8 cellular contexts compared by ENCODE assay signal in genomic region chr1:151166506-151166956, GRCh38. TPM values are rescaled to one million over a fixed set of nuclear protein-coding genes. Genes with fewer than 3 reads are reported as not detected.
DNase-seq lines count a peak whose midpoint lies in the region; ATAC-seq, FAIRE-seq and TF ChIP-seq lines count a peak whose summit lies in the region.

No MANE protein-coding gene starts in this region.

- no peak for TF ChIP-seq CTCF in RWPE2 (IDR thresholded peaks at IDR 0.05; ENCODE audit: poor library complexity, severe bottlenecking)
- TF ChIP-seq CTCF in endothelial cell of umbilical vein (IDR thresholded peaks at IDR 0.05; ENCODE audit: extremely low read depth in 1 of 2, insufficient read depth in 1 of 2, low read depth in 1 of 2, low read length in 2 of 2) = no peak

- peaks cover 51% of the 10 kb centered on the region for H3K4me1 Mint-ChIP-seq in stimulated activated naive CD8-positive, alpha-beta T cell treated with anti-CD3 and anti-CD28 coated beads, Interleukin-15, Interleukin-2, amounts not matched to agents 100 ng/mL and 50 ng/mL, for 24 hours (ENCODE audit: low read depth)
- peaks cover 38 to 42% of the 10 kb centered on the region in 2 donors for H3K4me1 Mint-ChIP-seq in natural killer cell treated with Interleukin-12 subunit alpha and Interleukin-12 subunit beta and Interleukin-15 and Interleukin-18, amount 100 ng/mL, for 72 hours (ENCODE audit: low read depth in 2 of 2)

- H3K27ac ChIP-seq in RWPE2 (ENCODE audit: poor library complexity, severe bottlenecking) = peak overlapping the region; percentile 53
- peak overlapping the region; percentile 65 for H3K27ac ChIP-seq in endothelial cell of umbilical vein (ENCODE audit: insufficient read depth, low read depth, low read length)

- POLR2A ChIA-PET in endothelial cell of umbilical vein (lab: Charles Lee) = interaction anchor here (0.7 kb wide), 2 partner anchors 115 to 174 kb away, joined by 3 to 4 read pairs; no protein-coding TSS in a partner anchor

- H3K9me1 ChIP-seq in endothelial cell of umbilical vein (replicated peaks; ENCODE audit: control insufficient read depth, extremely low read depth, insufficient read depth, low read length) = no peaks in the 10 kb centered on the region

- peak; percentile 52 for FAIRE-seq in endothelial cell of umbilical vein (lab: Jason Lieb, UNC)

- H3K36me3 ChIP-seq in RWPE2 (ENCODE audit: low read depth) (peaks cover 23% of the 10 kb centered on the region), endothelial cell of umbilical vein (ENCODE audit: control insufficient read depth in 2 of 2, extremely low read depth in 1 of 2, insufficient read depth in 2 of 2, low read length in 2 of 2) (peaks cover 0 to 16% of the 10 kb centered on the region in 2 experiments)

- H3K36me3 Mint-ChIP-seq in stimulated activated naive CD8-positive, alpha-beta T cell treated with anti-CD3 and anti-CD28 coated beads, Interleukin-15, Interleukin-2, amounts not matched to agents 100 ng/mL and 50 ng/mL, for 24 hours (ENCODE audit: low read depth) = peaks cover 59% of the 10 kb centered on the region
- H3K36me3 Mint-ChIP-seq in natural killer cell treated with Interleukin-12 subunit alpha and Interleukin-12 subunit beta and Interleukin-15 and Interleukin-18, amount 100 ng/mL, for 72 hours = peaks cover 18% of the 10 kb centered on the region

- CTCF ChIA-PET in endothelial cell of umbilical vein (lab: Charles Lee) = interaction anchor here (1.1 to 1.4 kb wide), 3 partner anchors 23 to 142 kb away, joined by 3 to 6 read pairs (median 4); partner anchors contain the start of gene VPS72

- H3K27me3 Mint-ChIP-seq in stimulated activated naive CD8-positive, alpha-beta T cell treated with anti-CD3 and anti-CD28 coated beads, Interleukin-15, Interleukin-2, amounts not matched to agents 100 ng/mL and 50 ng/mL, for 24 hours = no peaks in the 10 kb centered on the region
- H3K27me3 Mint-ChIP-seq in natural killer cell treated with Interleukin-12 subunit alpha and Interleukin-12 subunit beta and Interleukin-15 and Interleukin-18, amount 100 ng/mL, for 72 hours = no peaks in the 10 kb centered on the region

- no peak for DNase-seq in stimulated activated naive CD8-positive, alpha-beta T cell treated with anti-CD3 and anti-CD28 coated beads, Interleukin-15, Interleukin-2, amounts not matched to agents 100 U/mL and 50 U/mL, for 24 hours
- DNase-seq in RWPE2 (ENCODE audit: low spot score) = no peak
- DNase-seq in endothelial cell of umbilical vein (ENCODE audit: low read depth, low spot score) = no peak
- DNase-seq in natural killer cell treated with Interleukin-12 subunit alpha and Interleukin-12 subunit beta and Interleukin-15 and Interleukin-18, amount 100 ng/mL, for 72 hours (ENCODE audit: low spot score) = no peak
- DNase-seq in NCI-H2029 (lab: John Stamatoyannopoulos, UW) = no peak
- DNase-seq in NCI-H1417 treated with DMSO at 0.1 percent for 48 hours (lab: John Stamatoyannopoulos, UW) = no peak
- no peak for DNase-seq in stimulated activated CD4-positive, alpha-beta T cell treated with anti-CD3 and anti-CD28 coated beads, Interleukin-4, amount 100 ng/mL, for 1 hour

- intact Hi-C loops in endothelial cell of umbilical vein (cut with micrococcal nuclease) = loop anchor here (1.0 kb wide), 3 partner anchors 32 to 158 kb away; partner anchors contain the start of genes PIP5K1A and PRUNE1

- H3K4me2 ChIP-seq in endothelial cell of umbilical vein (ENCODE audit: insufficient read depth, low read length) = peak overlapping the region; percentile 54

- peak overlapping the region; percentile 98 for H3K27ac Mint-ChIP-seq in stimulated activated naive CD8-positive, alpha-beta T cell treated with anti-CD3 and anti-CD28 coated beads, Interleukin-15, Interleukin-2, amounts not matched to agents 100 ng/mL and 50 ng/mL, for 24 hours
- peak overlapping the region; percentile 85 to 92 for H3K27ac Mint-ChIP-seq in natural killer cell treated with Interleukin-12 subunit alpha and Interleukin-12 subunit beta and Interleukin-15 and Interleukin-18, amount 100 ng/mL, for 72 hours

- H2AFZ ChIP-seq in endothelial cell of umbilical vein (ENCODE audit: low read depth, low read length) = peak overlapping the region; percentile 63

- H4K20me1 ChIP-seq in endothelial cell of umbilical vein (replicated peaks; ENCODE audit: control insufficient read depth, extremely low read depth, insufficient read depth, low read length) = no peaks in the 10 kb centered on the region

- no peaks in the 10 kb centered on the region for H3K9me3 ChIP-seq in RWPE2 (ENCODE audit: severe bottlenecking)
- no peaks in the 10 kb centered on the region for H3K9me3 ChIP-seq in endothelial cell of umbilical vein (replicated peaks; ENCODE audit: control insufficient read depth, insufficient read depth, low read length)

- TF ChIP-seq POLR2A in endothelial cell of umbilical vein (IDR thresholded peaks at IDR 0.05; ENCODE audit: low read depth, low read length) = no peak

- H3K79me2 ChIP-seq in endothelial cell of umbilical vein (ENCODE audit: control insufficient read depth, insufficient read depth, low read length) = peaks cover 21% of the 10 kb centered on the region

- dilution Hi-C loops in endothelial cell of umbilical vein (cut with MboI; ENCODE audit: extremely low pct_ligation_motif_present, low sequenced_read_pairs) = no loop called here

- H3K27me3 ChIP-seq in RWPE2 (ENCODE audit: insufficient read depth, poor library complexity, severe bottlenecking) (no peaks in the 10 kb centered on the region), endothelial cell of umbilical vein (ENCODE audit: control insufficient read depth in 2 of 2, insufficient read depth in 2 of 2, low read length in 2 of 2) (no peaks in the 10 kb centered on the region)

- peak overlapping the region; percentile 95 for H3K4me3 Mint-ChIP-seq in stimulated activated naive CD8-positive, alpha-beta T cell treated with anti-CD3 and anti-CD28 coated beads, Interleukin-15, Interleukin-2, amounts not matched to agents 100 ng/mL and 50 ng/mL, for 24 hours
- H3K4me3 Mint-ChIP-seq in natural killer cell treated with Interleukin-12 subunit alpha and Interleukin-12 subunit beta and Interleukin-15 and Interleukin-18, amount 100 ng/mL, for 72 hours = peak overlapping the region; percentile 94

- H3K4me1 ChIP-seq in RWPE2 (ENCODE audit: insufficient read depth, poor library complexity, severe bottlenecking) (peaks cover 6% of the 10 kb centered on the region), endothelial cell of umbilical vein (ENCODE audit: control insufficient read depth, extremely low read depth, insufficient read depth, low read length) (peaks cover 19% of the 10 kb centered on the region)

- H3K9me3 Mint-ChIP-seq in stimulated activated naive CD8-positive, alpha-beta T cell treated with anti-CD3 and anti-CD28 coated beads, Interleukin-15, Interleukin-2, amounts not matched to agents 100 ng/mL and 50 ng/mL, for 24 hours = no peaks in the 10 kb centered on the region
- H3K9me3 Mint-ChIP-seq in natural killer cell treated with Interleukin-12 subunit alpha and Interleukin-12 subunit beta and Interleukin-15 and Interleukin-18, amount 100 ng/mL, for 72 hours = no peaks in the 10 kb centered on the region

- no peak for ATAC-seq in stimulated activated naive CD8-positive, alpha-beta T cell treated with anti-CD3 and anti-CD28 coated beads, Interleukin-15, Interleukin-2, amounts not matched to agents 100 U/mL and 50 U/mL, for 24 hours
- peak; percentile 39; the same call in 2 of the 3 replicates for ATAC-seq in RWPE2 (ENCODE audit: low read depth)
- ATAC-seq in natural killer cell treated with Interleukin-12 subunit alpha and Interleukin-12 subunit beta and Interleukin-15 and Interleukin-18, amount 100 ng/mL, for 72 hours = peak in 1 of 2 donors; percentile 25

- no TSS peak for BruUV-seq in endothelial cell of umbilical vein (replicated peaks; lab: Mats Ljungman, UMichigan)

- H3K9ac ChIP-seq in endothelial cell of umbilical vein (replicated peaks; ENCODE audit: extremely low read depth, insufficient read depth, low read length) = peak overlapping the region; percentile 94

- H3K4me3 ChIP-seq in RWPE2 (ENCODE audit: severe bottlenecking) (peak overlapping the region; percentile 61), endothelial cell of umbilical vein (replicated peaks in 1 of 3; ENCODE audit: insufficient read depth in 1 of 3, low read depth in 1 of 3, low read length in 3 of 3) (peak overlapping the region; percentile 65 to 89 (median 81))

RNA-seq across cellular contexts. Expression of gene SCNM1, which starts 0.6 kb away (rescaled TPM):
- 43.1 and 49.0 TPM in 2 replicates for total RNA-seq in endothelial cell of umbilical vein
- 14.1 and 17.3 TPM in 2 replicates for polyA plus RNA-seq in endothelial cell of umbilical vein
- 31.1 and 32.7 TPM in 2 replicates for polyA plus RNA-seq in endothelial cell of umbilical vein (2011; cell fraction: cytosol; rRNA removed)
- polyA plus RNA-seq in endothelial cell of umbilical vein (2011; cell fraction: nucleus; rRNA removed) = 48.2 and 52.9 TPM in 2 replicates
- 44.8 and 53.1 TPM in 2 replicates for polyA plus RNA-seq in endothelial cell of umbilical vein (2012)
- polyA minus RNA-seq in endothelial cell of umbilical vein = 9.6 and 11.9 TPM in 2 replicates
- 20.6 TPM for polyA minus RNA-seq in endothelial cell of umbilical vein (2011; cell fraction: cytosol; rRNA and poly(A)+ RNA removed)
- polyA minus RNA-seq in endothelial cell of umbilical vein (2011; cell fraction: nucleus; rRNA and poly(A)+ RNA removed) = 8.2 and 8.6 TPM in 2 replicates
- 10 to 100 TPM; 55.2 to 63.2 TPM for total RNA-seq in natural killer cell treated with Interleukin-12 subunit alpha and Interleukin-12 subunit beta and Interleukin-15 and Interleukin-18, amount 100 ng/mL, for 72 hours

RNA-seq across cellular contexts. Expression of gene LYSMD1, which starts 0.8 kb away (rescaled TPM):
- 6.4 and 8.2 TPM in 2 replicates for total RNA-seq in endothelial cell of umbilical vein
- polyA plus RNA-seq in endothelial cell of umbilical vein = 1.7 and 2.1 TPM in 2 replicates
- polyA plus RNA-seq in endothelial cell of umbilical vein (2011; cell fraction: cytosol; rRNA removed) = 2.2 and 2.7 TPM in 2 replicates
- 14.0 and 15.7 TPM in 2 replicates for polyA plus RNA-seq in endothelial cell of umbilical vein (2011; cell fraction: nucleus; rRNA removed)
- 2.5 and 2.8 TPM in 2 replicates for polyA plus RNA-seq in endothelial cell of umbilical vein (2012)
- 3.8 and 4.7 TPM in 2 replicates for polyA minus RNA-seq in endothelial cell of umbilical vein
- 3.9 TPM for polyA minus RNA-seq in endothelial cell of umbilical vein (2011; cell fraction: cytosol; rRNA and poly(A)+ RNA removed)
- 6.2 and 6.9 TPM in 2 replicates for polyA minus RNA-seq in endothelial cell of umbilical vein (2011; cell fraction: nucleus; rRNA and poly(A)+ RNA removed)
- 1 to 10 TPM; 5.0 to 6.3 TPM for total RNA-seq in natural killer cell treated with Interleukin-12 subunit alpha and Interleukin-12 subunit beta and Interleukin-15 and Interleukin-18, amount 100 ng/mL, for 72 hours

RNA-seq across cellular contexts. Expression of gene TMOD4, which starts 9.2 kb away (rescaled TPM):
- total RNA-seq in endothelial cell of umbilical vein = 1.4 TPM in 2 replicates
- polyA plus RNA-seq in endothelial cell of umbilical vein = 0.22 TPM in 1 of 2 replicates, not detected in the other
- 0.09 and 0.31 TPM in 2 replicates for polyA plus RNA-seq in endothelial cell of umbilical vein (2011; cell fraction: cytosol; rRNA removed)
- polyA plus RNA-seq in endothelial cell of umbilical vein (2011; cell fraction: nucleus; rRNA removed) = 0.80 and 0.88 TPM in 2 replicates
- 0.50 TPM in 1 of 2 replicates, not detected in the other for polyA plus RNA-seq in endothelial cell of umbilical vein (2012)
- polyA minus RNA-seq in endothelial cell of umbilical vein = not detected in 2 replicates
- not detected for polyA minus RNA-seq in endothelial cell of umbilical vein (2011; cell fraction: cytosol; rRNA and poly(A)+ RNA removed)
- polyA minus RNA-seq in endothelial cell of umbilical vein (2011; cell fraction: nucleus; rRNA and poly(A)+ RNA removed) = not detected in 2 replicates
- total RNA-seq in natural killer cell treated with Interleukin-12 subunit alpha and Interleukin-12 subunit beta and Interleukin-15 and Interleukin-18, amount 100 ng/mL, for 72 hours = 1 to 10 TPM; 1.2 to 5.3 TPM

RNA-seq across cellular contexts. Expression of gene TNFAIP8L2, which starts 10.1 kb away (rescaled TPM):
- total RNA-seq in endothelial cell of umbilical vein = not detected in 2 replicates
- polyA plus RNA-seq in endothelial cell of umbilical vein = 0.06 TPM in 1 of 2 replicates, not detected in the other
- 0.17 TPM in 1 of 2 replicates, not detected in the other for polyA plus RNA-seq in endothelial cell of umbilical vein (2011; cell fraction: cytosol; rRNA removed)
- not detected in 2 replicates for polyA plus RNA-seq in endothelial cell of umbilical vein (2011; cell fraction: nucleus; rRNA removed)
- 0.63 TPM in 1 of 2 replicates, not detected in the other for polyA plus RNA-seq in endothelial cell of umbilical vein (2012)
- 0.28 TPM in 1 of 2 replicates, not detected in the other for polyA minus RNA-seq in endothelial cell of umbilical vein
- not detected for polyA minus RNA-seq in endothelial cell of umbilical vein (2011; cell fraction: cytosol; rRNA and poly(A)+ RNA removed)
- not detected in 2 replicates for polyA minus RNA-seq in endothelial cell of umbilical vein (2011; cell fraction: nucleus; rRNA and poly(A)+ RNA removed)
- total RNA-seq in natural killer cell treated with Interleukin-12 subunit alpha and Interleukin-12 subunit beta and Interleukin-15 and Interleukin-18, amount 100 ng/mL, for 72 hours = 10 to 100 TPM; 10.2 to 16.8 TPM

RNA-seq across cellular contexts. Expression of gene SEMA6C, which starts 20.1 kb away (rescaled TPM):
- total RNA-seq in endothelial cell of umbilical vein = 46.2 and 53.0 TPM in 2 replicates
- polyA plus RNA-seq in endothelial cell of umbilical vein = 66.0 and 71.9 TPM in 2 replicates
- polyA plus RNA-seq in endothelial cell of umbilical vein (2011; cell fraction: cytosol; rRNA removed) = 38.6 and 39.2 TPM in 2 replicates
- polyA plus RNA-seq in endothelial cell of umbilical vein (2011; cell fraction: nucleus; rRNA removed) = 180 and 192 TPM in 2 replicates
- polyA plus RNA-seq in endothelial cell of umbilical vein (2012) = 20.4 and 24.0 TPM in 2 replicates
- polyA minus RNA-seq in endothelial cell of umbilical vein = 48.7 and 67.7 TPM in 2 replicates
- polyA minus RNA-seq in endothelial cell of umbilical vein (2011; cell fraction: cytosol; rRNA and poly(A)+ RNA removed) = 0.61 TPM
- polyA minus RNA-seq in endothelial cell of umbilical vein (2011; cell fraction: nucleus; rRNA and poly(A)+ RNA removed) = 39.5 and 48.2 TPM in 2 replicates
- 1 to 10 TPM in 1 of 2 donors, under 1 TPM in 1; 0.90 to 2.9 TPM for total RNA-seq in natural killer cell treated with Interleukin-12 subunit alpha and Interleukin-12 subunit beta and Interleukin-15 and Interleukin-18, amount 100 ng/mL, for 72 hours
